1 cellular context compared by ENCODE assay signal in genomic region chr17:31405941-31406371, GRCh38.
TF ChIP-seq lines count a peak whose summit lies in the region.

No MANE protein-coding gene starts in this region.

TF ChIP-seq in K562, 482 proteins besides CTCF, POLR2A, EP300 and RAD21:
- TF ChIP-seq MCM7 (IDR thresholded peaks at IDR 0.05): no peak
